ENCODE assay signal across 26 cellular contexts in genomic region chr2:201758873-201759272, GRCh38. TPM values are rescaled to one million over a fixed set of nuclear protein-coding genes. Genes with fewer than 3 reads are reported as not detected.
"Had no signal": no experiment of that assay in that cellular context is flagged by ENCODE, and none has a peak within 500 bp of the region (broad histone marks: within the 10 kb centered on the region; RNA-seq: fewer than 3 reads in every experiment).

No MANE protein-coding gene starts in this region.

- H3K27me3 Mint-ChIP-seq: effector memory CD8-positive, alpha-beta T cell; memory B cell had no signal

- H3K9me3 Mint-ChIP-seq: effector memory CD8-positive, alpha-beta T cell; memory B cell; natural killer cell; stimulated activated effector memory CD8-positive, alpha-beta T cell treated with anti-CD3 and anti-CD28 coated beads, Interleukin-12 subunit alpha, Interleukin-12 subunit beta, amount 100 ng/mL, for 72 hours had no signal

- H3K27ac Mint-ChIP-seq: effector memory CD8-positive, alpha-beta T cell; memory B cell; natural killer cell; stimulated activated effector memory CD8-positive, alpha-beta T cell treated with anti-CD3 and anti-CD28 coated beads, Interleukin-12 subunit alpha, Interleukin-12 subunit beta, amount 100 ng/mL, for 72 hours had no signal

- H3K27me3 ChIP-seq: esophagus squamous epithelium, neutrophil, pancreas, right atrium auricular region, sigmoid colon, stomach, thyroid gland, vagina had no signal

- H3K9me3 ChIP-seq: esophagus squamous epithelium, left ventricle myocardium inferior, neutrophil, pancreas, prostate gland, right atrium auricular region, sigmoid colon, stomach, thyroid gland, vagina had no signal

- H3K36me3 ChIP-seq: prostate gland had no signal

- DNase-seq: cortex of kidney; effector memory CD8-positive, alpha-beta T cell; erythroblast; esophagus squamous epithelium; foreskin melanocyte; left cardiac atrium; left ventricle myocardium inferior; natural killer cell; pancreas; sigmoid colon; stimulated activated CD4-positive, alpha-beta T cell treated with anti-CD3 and anti-CD28 coated beads, Interleukin-2, amount 100 ng/mL, for 24 hours; stimulated activated CD4-positive, alpha-beta T cell treated with anti-CD3 and anti-CD28 coated beads, Interleukin-4, amount 100 ng/mL, for 24 hours; stimulated activated naive CD4-positive, alpha-beta T cell treated with Interleukin-2 at 50 U/mL for 16 hours; stomach; thyroid gland; trophoblast cell had no signal

- H3K4me3 ChIP-seq: esophagus squamous epithelium, left ventricle myocardium inferior, lung, pancreas, prostate gland, right atrium auricular region, sigmoid colon, stomach, thyroid gland, vagina had no signal

- H3K27ac ChIP-seq: esophagus squamous epithelium, left ventricle myocardium inferior, neutrophil, pancreas, prostate gland, right atrium auricular region, sigmoid colon, stomach, thyroid gland, vagina had no signal

- H3K4me3 Mint-ChIP-seq: effector memory CD8-positive, alpha-beta T cell; memory B cell; natural killer cell; stimulated activated effector memory CD8-positive, alpha-beta T cell treated with anti-CD3 and anti-CD28 coated beads, Interleukin-12 subunit alpha, Interleukin-12 subunit beta, amount 100 ng/mL, for 72 hours had no signal

- H3K4me1 Mint-ChIP-seq: memory B cell; natural killer cell; stimulated activated effector memory CD8-positive, alpha-beta T cell treated with anti-CD3 and anti-CD28 coated beads, Interleukin-12 subunit alpha, Interleukin-12 subunit beta, amount 100 ng/mL, for 72 hours had no signal

- H3K36me3 Mint-ChIP-seq: natural killer cell had no signal

- ATAC-seq: effector memory CD8-positive, alpha-beta T cell; left cardiac atrium; natural killer cell; stimulated activated effector memory CD8-positive, alpha-beta T cell treated with anti-CD3 and anti-CD28 coated beads, Interleukin-12 subunit alpha, Interleukin-12 subunit beta, amount 100 ng/mL, for 72 hours had no signal

- FAIRE-seq: endometrium had no signal

- H3K4me1 ChIP-seq: esophagus squamous epithelium, prostate gland, sigmoid colon, thyroid gland, vagina had no signal

RNA-seq across cellular contexts. Expression of gene CDK15, which starts 47.5 kb away (rescaled TPM):
- total RNA-seq: dermis microvascular lymphatic vessel endothelial cell, mononuclear cell, right atrium auricular region, vagina had no signal
